Comparison of ENCODE assay signal across 2 cellular contexts in the genomic region with DNA sequence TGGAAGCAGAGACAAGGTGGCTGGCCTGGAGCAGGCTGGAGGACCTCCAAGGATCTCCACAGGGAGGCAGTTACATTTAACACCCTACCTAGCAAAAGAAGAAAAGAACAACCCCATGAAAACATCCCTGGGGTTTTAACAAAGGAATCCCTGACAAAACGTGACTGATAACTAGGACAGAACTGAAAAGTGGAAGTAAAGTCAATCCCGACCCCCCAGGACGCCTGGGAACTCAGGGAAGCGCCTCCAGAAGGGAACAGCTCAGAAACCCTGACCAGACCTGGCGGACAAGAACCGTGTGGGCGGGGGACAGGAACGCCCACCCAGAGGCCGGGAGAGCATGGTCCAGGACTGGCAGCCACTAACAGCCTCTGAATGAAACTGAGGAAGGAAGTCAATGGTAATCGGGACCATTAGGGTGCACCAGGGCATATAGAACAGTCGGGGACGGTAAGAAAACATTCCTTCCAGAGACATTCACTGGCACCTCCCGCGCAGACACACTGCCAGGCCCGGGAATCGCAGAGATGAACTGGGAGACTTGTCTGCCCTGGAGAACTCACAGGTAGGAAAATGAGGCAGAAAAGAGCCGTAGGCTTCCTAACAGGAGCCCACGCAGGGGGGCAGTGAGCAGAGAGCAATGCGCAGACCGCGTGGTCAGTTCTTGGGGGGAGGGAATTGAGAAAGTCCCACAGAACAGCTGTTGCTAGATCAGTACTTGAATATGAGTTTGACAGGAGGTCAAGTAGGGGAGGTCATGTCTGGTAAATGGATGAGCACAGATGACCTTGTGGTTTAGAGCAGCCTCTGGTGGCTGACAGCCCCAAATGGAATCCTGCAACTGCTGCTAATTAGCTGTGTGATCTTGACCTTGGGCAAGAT.
TF ChIP-seq lines count a peak whose summit lies in the region.

No MANE protein-coding gene starts in this region.

TF ChIP-seq in SK-N-SH treated with all-trans-retinoic acid at 6 μM for 48 hours, 23 proteins besides CTCF, POLR2A, EP300 and RAD21 (continued from another document):
- TF ChIP-seq, protein P1, sequence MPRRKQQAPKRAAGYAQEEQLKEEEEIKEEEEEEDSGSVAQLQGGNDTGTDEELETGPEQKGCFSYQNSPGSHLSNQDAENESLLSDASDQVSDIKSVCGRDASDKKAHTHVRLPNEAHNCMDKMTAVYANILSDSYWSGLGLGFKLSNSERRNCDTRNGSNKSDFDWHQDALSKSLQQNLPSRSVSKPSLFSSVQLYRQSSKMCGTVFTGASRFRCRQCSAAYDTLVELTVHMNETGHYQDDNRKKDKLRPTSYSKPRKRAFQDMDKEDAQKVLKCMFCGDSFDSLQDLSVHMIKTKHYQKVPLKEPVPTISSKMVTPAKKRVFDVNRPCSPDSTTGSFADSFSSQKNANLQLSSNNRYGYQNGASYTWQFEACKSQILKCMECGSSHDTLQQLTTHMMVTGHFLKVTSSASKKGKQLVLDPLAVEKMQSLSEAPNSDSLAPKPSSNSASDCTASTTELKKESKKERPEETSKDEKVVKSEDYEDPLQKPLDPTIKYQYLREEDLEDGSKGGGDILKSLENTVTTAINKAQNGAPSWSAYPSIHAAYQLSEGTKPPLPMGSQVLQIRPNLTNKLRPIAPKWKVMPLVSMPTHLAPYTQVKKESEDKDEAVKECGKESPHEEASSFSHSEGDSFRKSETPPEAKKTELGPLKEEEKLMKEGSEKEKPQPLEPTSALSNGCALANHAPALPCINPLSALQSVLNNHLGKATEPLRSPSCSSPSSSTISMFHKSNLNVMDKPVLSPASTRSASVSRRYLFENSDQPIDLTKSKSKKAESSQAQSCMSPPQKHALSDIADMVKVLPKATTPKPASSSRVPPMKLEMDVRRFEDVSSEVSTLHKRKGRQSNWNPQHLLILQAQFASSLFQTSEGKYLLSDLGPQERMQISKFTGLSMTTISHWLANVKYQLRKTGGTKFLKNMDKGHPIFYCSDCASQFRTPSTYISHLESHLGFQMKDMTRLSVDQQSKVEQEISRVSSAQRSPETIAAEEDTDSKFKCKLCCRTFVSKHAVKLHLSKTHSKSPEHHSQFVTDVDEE (CRISPR knock-in tag; IDR thresholded peaks at IDR 0.05) = no peak
- TF ChIP-seq TOX (CRISPR knock-in tag; IDR thresholded peaks at IDR 0.05; ENCODE audit: borderline replicate concordance) (no peak), CSDC2 (CRISPR knock-in tag; IDR thresholded peaks at IDR 0.05) (no peak), BACH2 (CRISPR knock-in tag; IDR thresholded peaks at IDR 0.05; ENCODE audit: borderline replicate concordance) (no peak), ZNF565 (CRISPR knock-in tag; conservative IDR thresholded peaks at IDR 0.05; ENCODE audit: low read depth) (no peak), ESRRG (CRISPR knock-in tag; IDR thresholded peaks at IDR 0.05) (no peak), TCF4 (CRISPR knock-in tag; IDR thresholded peaks at IDR 0.05; ENCODE audit: borderline replicate concordance) (no peak)
TF ChIP-seq in SK-N-SH treated with all-trans-retinoic acid at 6 μM for 48 hours: peak in this region for 0.

TF ChIP-seq in HepG2, 621 proteins besides CTCF, POLR2A, EP300 and RAD21 (continued from another document and continues in another):
- TF ChIP-seq, protein P2, sequence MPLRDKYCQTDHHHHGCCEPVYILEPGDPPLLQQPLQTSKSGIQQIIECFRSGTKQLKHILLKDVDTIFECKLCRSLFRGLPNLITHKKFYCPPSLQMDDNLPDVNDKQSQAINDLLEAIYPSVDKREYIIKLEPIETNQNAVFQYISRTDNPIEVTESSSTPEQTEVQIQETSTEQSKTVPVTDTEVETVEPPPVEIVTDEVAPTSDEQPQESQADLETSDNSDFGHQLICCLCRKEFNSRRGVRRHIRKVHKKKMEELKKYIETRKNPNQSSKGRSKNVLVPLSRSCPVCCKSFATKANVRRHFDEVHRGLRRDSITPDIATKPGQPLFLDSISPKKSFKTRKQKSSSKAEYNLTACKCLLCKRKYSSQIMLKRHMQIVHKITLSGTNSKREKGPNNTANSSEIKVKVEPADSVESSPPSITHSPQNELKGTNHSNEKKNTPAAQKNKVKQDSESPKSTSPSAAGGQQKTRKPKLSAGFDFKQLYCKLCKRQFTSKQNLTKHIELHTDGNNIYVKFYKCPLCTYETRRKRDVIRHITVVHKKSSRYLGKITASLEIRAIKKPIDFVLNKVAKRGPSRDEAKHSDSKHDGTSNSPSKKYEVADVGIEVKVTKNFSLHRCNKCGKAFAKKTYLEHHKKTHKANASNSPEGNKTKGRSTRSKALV (CRISPR knock-in tag; IDR thresholded peaks at IDR 0.05) = peak; percentile 80; the same call in 1 of the 2 replicates
- TF ChIP-seq NFE2L2 (IDR thresholded peaks at IDR 0.05; ENCODE audit: low read length) = no peak
- peak; percentile 48; the same call in 1 of the 2 replicates for TF ChIP-seq PITX1 (CRISPR knock-in tag; IDR thresholded peaks at IDR 0.05)
- TF ChIP-seq SP1 (IDR thresholded peaks at IDR 0.05) = no peak
- TF ChIP-seq SP1 (CRISPR knock-in tag; IDR thresholded peaks at IDR 0.05) = 0 out of 2 replicates have a peak, but pooled peaks have one; percentile 13
- TF ChIP-seq GATAD1 (CRISPR knock-in tag; IDR thresholded peaks at IDR 0.05) = 0 out of 2 replicates have a peak, but pooled peaks have one; percentile 45
- no peak for TF ChIP-seq ZMYM3 (CRISPR knock-in tag; IDR thresholded peaks at IDR 0.05)
- peak; percentile 55; the same call in 1 of the 2 replicates for TF ChIP-seq ZSCAN9 (CRISPR knock-in tag; IDR thresholded peaks at IDR 0.05; ENCODE audit: borderline replicate concordance)
- TF ChIP-seq ZNF607 (CRISPR knock-in tag; IDR thresholded peaks at IDR 0.05; ENCODE audit: borderline replicate concordance) = peak; percentile 60; the same call in 1 of the 2 replicates
- TF ChIP-seq, protein P3, sequence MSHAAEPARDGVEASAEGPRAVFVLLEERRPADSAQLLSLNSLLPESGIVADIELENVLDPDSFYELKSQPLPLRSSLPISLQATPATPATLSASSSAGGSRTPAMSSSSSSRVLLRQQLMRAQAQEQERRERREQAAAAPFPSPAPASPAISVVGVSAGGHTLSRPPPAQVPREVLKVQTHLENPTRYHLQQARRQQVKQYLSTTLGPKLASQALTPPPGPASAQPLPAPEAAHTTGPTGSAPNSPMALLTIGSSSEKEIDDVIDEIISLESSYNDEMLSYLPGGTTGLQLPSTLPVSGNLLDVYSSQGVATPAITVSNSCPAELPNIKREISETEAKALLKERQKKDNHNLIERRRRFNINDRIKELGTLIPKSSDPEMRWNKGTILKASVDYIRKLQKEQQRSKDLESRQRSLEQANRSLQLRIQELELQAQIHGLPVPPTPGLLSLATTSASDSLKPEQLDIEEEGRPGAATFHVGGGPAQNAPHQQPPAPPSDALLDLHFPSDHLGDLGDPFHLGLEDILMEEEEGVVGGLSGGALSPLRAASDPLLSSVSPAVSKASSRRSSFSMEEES (CRISPR knock-in tag; IDR thresholded peaks at IDR 0.05) = 0 out of 2 replicates have a peak, but pooled peaks have one; percentile 48
- no peak; the same call in 1 of the 2 replicates for TF ChIP-seq FOXO1 (CRISPR knock-in tag; IDR thresholded peaks at IDR 0.05)
- TF ChIP-seq SMYD3 (CRISPR knock-in tag; IDR thresholded peaks at IDR 0.05) = peak; percentile 24; the same call in 1 of the 2 replicates
- TF ChIP-seq ZMYM4 (CRISPR knock-in tag; IDR thresholded peaks at IDR 0.05) = peak; percentile 26; the same call in 1 of the 2 replicates
- TF ChIP-seq, protein P4, sequence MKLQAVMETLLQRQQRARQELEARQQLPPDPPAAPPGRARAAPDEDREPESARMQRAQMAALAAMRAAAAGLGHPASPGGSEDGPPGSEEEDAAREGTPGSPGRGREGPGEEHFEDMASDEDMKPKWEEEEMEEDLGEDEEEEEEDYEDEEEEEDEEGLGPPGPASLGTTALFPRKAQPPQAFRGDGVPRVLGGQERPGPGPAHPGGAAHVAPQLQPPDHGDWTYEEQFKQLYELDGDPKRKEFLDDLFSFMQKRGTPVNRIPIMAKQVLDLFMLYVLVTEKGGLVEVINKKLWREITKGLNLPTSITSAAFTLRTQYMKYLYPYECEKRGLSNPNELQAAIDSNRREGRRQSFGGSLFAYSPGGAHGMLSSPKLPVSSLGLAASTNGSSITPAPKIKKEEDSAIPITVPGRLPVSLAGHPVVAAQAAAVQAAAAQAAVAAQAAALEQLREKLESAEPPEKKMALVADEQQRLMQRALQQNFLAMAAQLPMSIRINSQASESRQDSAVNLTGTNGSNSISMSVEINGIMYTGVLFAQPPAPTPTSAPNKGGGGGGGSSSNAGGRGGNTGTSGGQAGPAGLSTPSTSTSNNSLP (IDR thresholded peaks at IDR 0.05; ENCODE audit: low read depth, low read length) = peak; percentile 52; the same call in 1 of the 2 replicates
- 0 out of 2 replicates have a peak, but pooled peaks have one; percentile 15 for TF ChIP-seq MAZ (IDR thresholded peaks at IDR 0.05; ENCODE audit: borderline replicate concordance, low read depth, low read length)
- no peak; the same call in 1 of the 2 replicates for TF ChIP-seq MAZ (CRISPR knock-in tag; IDR thresholded peaks at IDR 0.05; ENCODE audit: low read depth)
- TF ChIP-seq PHF21A (CRISPR knock-in tag; IDR thresholded peaks at IDR 0.05) = no peak; the same call in 1 of the 2 replicates
- 0 out of 2 replicates have a peak, but pooled peaks have one; percentile 40 for TF ChIP-seq ZSCAN30 (CRISPR knock-in tag; IDR thresholded peaks at IDR 0.05)
- TF ChIP-seq KDM5B (CRISPR knock-in tag; IDR thresholded peaks at IDR 0.05; ENCODE audit: borderline replicate concordance) = peak; percentile 52; the same call in 1 of the 2 replicates
- TF ChIP-seq, protein P5, sequence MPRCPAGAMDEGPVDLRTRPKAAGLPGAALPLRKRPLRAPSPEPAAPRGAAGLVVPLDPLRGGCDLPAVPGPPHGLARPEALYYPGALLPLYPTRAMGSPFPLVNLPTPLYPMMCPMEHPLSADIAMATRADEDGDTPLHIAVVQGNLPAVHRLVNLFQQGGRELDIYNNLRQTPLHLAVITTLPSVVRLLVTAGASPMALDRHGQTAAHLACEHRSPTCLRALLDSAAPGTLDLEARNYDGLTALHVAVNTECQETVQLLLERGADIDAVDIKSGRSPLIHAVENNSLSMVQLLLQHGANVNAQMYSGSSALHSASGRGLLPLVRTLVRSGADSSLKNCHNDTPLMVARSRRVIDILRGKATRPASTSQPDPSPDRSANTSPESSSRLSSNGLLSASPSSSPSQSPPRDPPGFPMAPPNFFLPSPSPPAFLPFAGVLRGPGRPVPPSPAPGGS (CRISPR knock-in tag; IDR thresholded peaks at IDR 0.05) = 0 out of 2 replicates have a peak, but pooled peaks have one; percentile 63
- peak; percentile 23; the same call in 1 of the 2 replicates for TF ChIP-seq FOXK1 (CRISPR knock-in tag; IDR thresholded peaks at IDR 0.05; ENCODE audit: borderline replicate concordance, low read depth)
- no peak for TF ChIP-seq ZNF850 (CRISPR knock-in tag; conservative IDR thresholded peaks at IDR 0.05)
- peak; percentile 40; the same call in 1 of the 2 replicates for TF ChIP-seq SMAD3 (CRISPR knock-in tag; IDR thresholded peaks at IDR 0.05)
- TF ChIP-seq, protein P6, sequence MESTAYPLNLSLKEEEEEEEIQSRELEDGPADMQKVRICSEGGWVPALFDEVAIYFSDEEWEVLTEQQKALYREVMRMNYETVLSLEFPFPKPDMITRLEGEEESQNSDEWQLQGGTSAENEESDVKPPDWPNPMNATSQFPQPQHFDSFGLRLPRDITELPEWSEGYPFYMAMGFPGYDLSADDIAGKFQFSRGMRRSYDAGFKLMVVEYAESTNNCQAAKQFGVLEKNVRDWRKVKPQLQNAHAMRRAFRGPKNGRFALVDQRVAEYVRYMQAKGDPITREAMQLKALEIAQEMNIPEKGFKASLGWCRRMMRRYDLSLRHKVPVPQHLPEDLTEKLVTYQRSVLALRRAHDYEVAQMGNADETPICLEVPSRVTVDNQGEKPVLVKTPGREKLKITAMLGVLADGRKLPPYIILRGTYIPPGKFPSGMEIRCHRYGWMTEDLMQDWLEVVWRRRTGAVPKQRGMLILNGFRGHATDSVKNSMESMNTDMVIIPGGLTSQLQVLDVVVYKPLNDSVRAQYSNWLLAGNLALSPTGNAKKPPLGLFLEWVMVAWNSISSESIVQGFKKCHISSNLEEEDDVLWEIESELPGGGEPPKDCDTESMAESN (CRISPR knock-in tag; conservative IDR thresholded peaks at IDR 0.05) = 0 out of 2 replicates have a peak, but pooled peaks have one; percentile 35
- 0 out of 2 replicates have a peak, but pooled peaks have one; percentile 64 for TF ChIP-seq ZNF891 (CRISPR knock-in tag; IDR thresholded peaks at IDR 0.05)
- TF ChIP-seq, protein P7, sequence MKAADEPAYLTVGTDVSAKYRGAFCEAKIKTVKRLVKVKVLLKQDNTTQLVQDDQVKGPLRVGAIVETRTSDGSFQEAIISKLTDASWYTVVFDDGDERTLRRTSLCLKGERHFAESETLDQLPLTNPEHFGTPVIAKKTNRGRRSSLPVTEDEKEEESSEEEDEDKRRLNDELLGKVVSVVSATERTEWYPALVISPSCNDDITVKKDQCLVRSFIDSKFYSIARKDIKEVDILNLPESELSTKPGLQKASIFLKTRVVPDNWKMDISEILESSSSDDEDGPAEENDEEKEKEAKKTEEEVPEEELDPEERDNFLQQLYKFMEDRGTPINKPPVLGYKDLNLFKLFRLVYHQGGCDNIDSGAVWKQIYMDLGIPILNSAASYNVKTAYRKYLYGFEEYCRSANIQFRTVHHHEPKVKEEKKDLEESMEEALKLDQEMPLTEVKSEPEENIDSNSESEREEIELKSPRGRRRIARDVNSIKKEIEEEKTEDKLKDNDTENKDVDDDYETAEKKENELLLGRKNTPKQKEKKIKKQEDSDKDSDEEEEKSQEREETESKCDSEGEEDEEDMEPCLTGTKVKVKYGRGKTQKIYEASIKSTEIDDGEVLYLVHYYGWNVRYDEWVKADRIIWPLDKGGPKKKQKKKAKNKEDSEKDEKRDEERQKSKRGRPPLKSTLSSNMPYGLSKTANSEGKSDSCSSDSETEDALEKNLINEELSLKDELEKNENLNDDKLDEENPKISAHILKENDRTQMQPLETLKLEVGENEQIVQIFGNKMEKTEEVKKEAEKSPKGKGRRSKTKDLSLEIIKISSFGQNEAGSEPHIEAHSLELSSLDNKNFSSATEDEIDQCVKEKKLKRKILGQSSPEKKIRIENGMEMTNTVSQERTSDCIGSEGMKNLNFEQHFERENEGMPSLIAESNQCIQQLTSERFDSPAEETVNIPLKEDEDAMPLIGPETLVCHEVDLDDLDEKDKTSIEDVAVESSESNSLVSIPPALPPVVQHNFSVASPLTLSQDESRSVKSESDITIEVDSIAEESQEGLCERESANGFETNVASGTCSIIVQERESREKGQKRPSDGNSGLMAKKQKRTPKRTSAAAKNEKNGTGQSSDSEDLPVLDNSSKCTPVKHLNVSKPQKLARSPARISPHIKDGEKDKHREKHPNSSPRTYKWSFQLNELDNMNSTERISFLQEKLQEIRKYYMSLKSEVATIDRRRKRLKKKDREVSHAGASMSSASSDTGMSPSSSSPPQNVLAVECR (CRISPR knock-in tag; IDR thresholded peaks at IDR 0.05; ENCODE audit: borderline replicate concordance) = peak; percentile 86
- peak; percentile 15 for TF ChIP-seq HNRNPLL (IDR thresholded peaks at IDR 0.05; ENCODE audit: low read depth, low read length, poor library complexity, severe bottlenecking)
- peak; percentile 87 for TF ChIP-seq MEIS2 (CRISPR knock-in tag; IDR thresholded peaks at IDR 0.05)
- TF ChIP-seq, protein P8, sequence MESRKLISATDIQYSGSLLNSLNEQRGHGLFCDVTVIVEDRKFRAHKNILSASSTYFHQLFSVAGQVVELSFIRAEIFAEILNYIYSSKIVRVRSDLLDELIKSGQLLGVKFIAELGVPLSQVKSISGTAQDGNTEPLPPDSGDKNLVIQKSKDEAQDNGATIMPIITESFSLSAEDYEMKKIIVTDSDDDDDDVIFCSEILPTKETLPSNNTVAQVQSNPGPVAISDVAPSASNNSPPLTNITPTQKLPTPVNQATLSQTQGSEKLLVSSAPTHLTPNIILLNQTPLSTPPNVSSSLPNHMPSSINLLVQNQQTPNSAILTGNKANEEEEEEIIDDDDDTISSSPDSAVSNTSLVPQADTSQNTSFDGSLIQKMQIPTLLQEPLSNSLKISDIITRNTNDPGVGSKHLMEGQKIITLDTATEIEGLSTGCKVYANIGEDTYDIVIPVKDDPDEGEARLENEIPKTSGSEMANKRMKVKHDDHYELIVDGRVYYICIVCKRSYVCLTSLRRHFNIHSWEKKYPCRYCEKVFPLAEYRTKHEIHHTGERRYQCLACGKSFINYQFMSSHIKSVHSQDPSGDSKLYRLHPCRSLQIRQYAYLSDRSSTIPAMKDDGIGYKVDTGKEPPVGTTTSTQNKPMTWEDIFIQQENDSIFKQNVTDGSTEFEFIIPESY (CRISPR knock-in tag; IDR thresholded peaks at IDR 0.05) = 0 out of 2 replicates have a peak, but pooled peaks have one; percentile 23
